Comparison of ENCODE assay signal across 8 cellular contexts in the genomic region with DNA sequence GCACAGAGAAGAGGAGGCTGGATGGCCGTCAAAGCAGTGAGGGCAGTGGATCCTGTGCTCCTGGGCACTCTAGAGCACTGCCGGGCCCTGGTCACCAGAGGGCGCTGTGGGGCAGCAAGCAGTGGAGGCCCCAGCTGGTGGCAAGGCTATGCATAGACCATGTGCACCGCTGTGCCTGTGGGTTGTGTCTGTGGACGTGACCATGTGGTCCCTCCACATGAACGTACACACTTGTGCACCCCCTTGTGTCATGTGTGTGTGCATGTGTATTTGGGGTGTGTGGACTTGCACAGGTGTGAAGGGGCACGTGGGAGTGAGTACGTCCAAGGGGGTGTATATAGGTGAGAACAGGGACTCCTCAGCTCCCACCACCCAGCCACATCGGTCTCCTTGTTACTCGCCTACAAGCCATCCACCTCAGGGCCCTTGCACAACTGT. TPM values are rescaled to one million over a fixed set of nuclear protein-coding genes. Genes with fewer than 3 reads are reported as not detected.
A peak's percentile ranks its signal among the peaks of the same experiment; 100 is the strongest.
DNase-seq lines count a peak whose midpoint lies in the region; ATAC-seq and TF ChIP-seq lines count a peak whose summit lies in the region.

No MANE protein-coding gene starts in this region.

- DNase-seq in BE2C (peak; percentile 78), GM19240 (ENCODE audit: insufficient read length, low spot score) (peak; percentile 82), HUDEP-2 (lab: John Stamatoyannopoulos, UW; ENCODE audit: unreplicated experiment in 76 of 76) (peak in 74 of 76 experiments; percentile 37 to 93 (median 83)), OCI-M1 (lab: John Stamatoyannopoulos, UW) (peak; percentile 95), epithelial cell of esophagus (ENCODE audit: low read depth) (peak; percentile 78), naive B cell (peak; percentile 84)
- DNase-seq in activated CD8-positive, alpha-beta memory T cell treated with anti-CD3 and anti-CD28 coated beads, Interleukin-2, amount 50 U/mL, for 48 hours, result peak; percentile 98

- no peak overlapping the region for H3K4me3 ChIP-seq in BE2C (ENCODE audit: low read depth, low read length)
- no peak overlapping the region for H3K4me3 ChIP-seq in epithelial cell of esophagus (ENCODE audit: low read length)

- H3K4me3 Mint-ChIP-seq in naive B cell, result peak overlapping the region in 5 of 8 donors; percentile 22 to 76 (median 40)
- H3K4me3 Mint-ChIP-seq in stimulated activated memory B cell treated with anti-CD40 and anti-IgM and Interleukin-4, amounts not matched to agents 10 μg/mL and 1 μg/mL and 100 μg/mL, for 72 hours, result no peak overlapping the region

- no peaks in the 10 kb centered on the region for H3K9me3 Mint-ChIP-seq in naive B cell
- H3K9me3 Mint-ChIP-seq in stimulated activated memory B cell treated with anti-CD40 and anti-IgM and Interleukin-4, amounts not matched to agents 10 μg/mL and 1 μg/mL and 100 μg/mL, for 72 hours, result no peaks in the 10 kb centered on the region

- no peaks in the 10 kb centered on the region for H3K36me3 ChIP-seq in BE2C

- ATAC-seq in naive B cell (ENCODE audit: low read depth in 2 of 2), result peak; percentile 29 to 38
- peak; percentile 61 for ATAC-seq in stimulated activated memory B cell treated with anti-CD40 and anti-IgM and Interleukin-4, amounts not matched to agents 10 μg/mL and 1 μg/mL and 100 μg/mL, for 72 hours

- H3K27me3 Mint-ChIP-seq in naive B cell, result no peaks in the 10 kb centered on the region
- no peaks in the 10 kb centered on the region for H3K27me3 Mint-ChIP-seq in stimulated activated memory B cell treated with anti-CD40 and anti-IgM and Interleukin-4, amounts not matched to agents 10 μg/mL and 1 μg/mL and 100 μg/mL, for 72 hours

- H3K9me3 ChIP-seq in BE2C, result no peaks in the 10 kb centered on the region

- H3K27me3 ChIP-seq in BE2C, result no peaks in the 10 kb centered on the region

- TF ChIP-seq CTCF in BE2C (IDR thresholded peaks at IDR 0.05; ENCODE audit: low read depth, low read length) (peak; percentile 79), epithelial cell of esophagus (IDR thresholded peaks at IDR 0.05; ENCODE audit: insufficient read depth, low read depth, low read length, missing control alignments) (peak; percentile 96)

- no peaks in the 10 kb centered on the region for H3K36me3 Mint-ChIP-seq in naive B cell
- H3K36me3 Mint-ChIP-seq in stimulated activated memory B cell treated with anti-CD40 and anti-IgM and Interleukin-4, amounts not matched to agents 10 μg/mL and 1 μg/mL and 100 μg/mL, for 72 hours, result no peaks in the 10 kb centered on the region

- H3K27ac Mint-ChIP-seq in naive B cell, result peak overlapping the region in 4 of 6 donors; percentile 42 to 79 (median 58)
- peak overlapping the region; percentile 11 for H3K27ac Mint-ChIP-seq in stimulated activated memory B cell treated with anti-CD40 and anti-IgM and Interleukin-4, amounts not matched to agents 10 μg/mL and 1 μg/mL and 100 μg/mL, for 72 hours

- peaks cover 45 to 60% (median 57%) of the 10 kb centered on the region in 3 donors for H3K4me1 Mint-ChIP-seq in naive B cell
- H3K4me1 Mint-ChIP-seq in stimulated activated memory B cell treated with anti-CD40 and anti-IgM and Interleukin-4, amounts not matched to agents 10 μg/mL and 1 μg/mL and 100 μg/mL, for 72 hours, result peaks cover 65% of the 10 kb centered on the region

- H3K4me1 ChIP-seq in BE2C, result no peaks in the 10 kb centered on the region

RNA-seq across cellular contexts. Expression of a gene that starts 4.4 kb away (rescaled TPM):
- 15.8 TPM for polyA plus RNA-seq in BE2C (2012; ENCODE audit: insufficient read depth, insufficient read length, low read depth)
- 100 to 1,000 TPM in 2 of 6 donors, 10 to 100 TPM in 4; 93.2 to 151 (median 99.7) TPM for polyA plus RNA-seq in naive B cell (ENCODE audit: low read depth in 6 of 6)

RNA-seq across cellular contexts. Expression of a gene that starts 26.9 kb away (rescaled TPM):
- polyA plus RNA-seq in BE2C (2012; ENCODE audit: insufficient read depth, insufficient read length, low read depth), result 0.59 TPM
- polyA plus RNA-seq in naive B cell (ENCODE audit: low read depth in 6 of 6), result 1 to 10 TPM in 3 of 6 donors, under 1 TPM in 2, not detected in 1; 0.52 to 2.2 (median 1.2) TPM
